10 cellular contexts compared by ENCODE assay signal in the genomic region with DNA sequence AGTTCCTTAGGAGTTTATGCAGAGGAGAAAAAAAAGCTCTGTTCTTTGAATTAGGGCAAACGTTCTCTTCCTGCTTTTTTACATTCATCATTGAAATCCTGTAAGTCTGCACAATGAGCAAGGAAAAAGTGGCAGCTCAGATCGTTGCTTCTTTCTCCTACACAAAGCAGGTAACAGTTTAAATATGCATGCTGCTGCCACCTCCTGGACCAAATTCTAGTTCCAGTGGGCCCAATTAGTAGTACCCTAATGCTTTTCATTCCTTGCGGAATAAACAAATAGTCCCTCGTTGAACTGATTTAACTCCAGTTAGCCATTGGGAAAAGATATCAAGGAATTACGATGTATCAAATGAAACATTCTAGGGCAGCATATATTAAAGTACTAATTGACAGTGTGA. TPM values are rescaled to one million over a fixed set of nuclear protein-coding genes. Genes with fewer than 3 reads are reported as not detected.
A peak's percentile ranks its signal among the peaks of the same experiment; 100 is the strongest.
DNase-seq lines count a peak whose midpoint lies in the region; ATAC-seq and TF ChIP-seq lines count a peak whose summit lies in the region.
"Had no signal": no experiment of that assay in that cellular context is flagged by ENCODE, and none has a peak within 500 bp of the region (broad histone marks: within the 10 kb centered on the region; RNA-seq: fewer than 3 reads in every experiment).

No MANE protein-coding gene starts in this region.

- no peak for TF ChIP-seq CTCF in cardiac muscle cell (IDR thresholded peaks at IDR 0.05; ENCODE audit: low read depth, low read length)
- peak; percentile 64 for TF ChIP-seq CTCF in VCaP (conservative IDR thresholded peaks at IDR 0.05)
- TF ChIP-seq CTCF in glutamatergic neuron (IDR thresholded peaks at IDR 0.05; ENCODE audit: partially characterized antibody, unreplicated experiment) = no peak

- H3K27ac Mint-ChIP-seq in glutamatergic neuron (ENCODE audit: unreplicated experiment) = no peak overlapping the region

- no peaks in the 10 kb centered on the region for H3K36me3 Mint-ChIP-seq in glutamatergic neuron (ENCODE audit: unreplicated experiment)

- DNase-seq in cardiac muscle cell (ENCODE audit: low read depth in 1 of 2, low spot score in 1 of 2) = peak in 1 of 2 donors; percentile 27
- DNase-seq in left ventricle myocardium superior = no peak
- DNase-seq in glutamatergic neuron = no peak
- peak; percentile 55 for DNase-seq in superior temporal gyrus (ENCODE audit: extremely low spot score)
- DNase-seq in NCI-H187 treated with DMSO at 0.1 percent for 48 hours (lab: John Stamatoyannopoulos, UW) = no peak
- DNase-seq in KG1 (lab: John Stamatoyannopoulos, UW) = no peak

- H3K27me3 ChIP-seq in cardiac muscle cell = no peaks in the 10 kb centered on the region

- H3K27ac ChIP-seq in cardiac muscle cell (peak overlapping the region; percentile 10), VCaP (no peak overlapping the region)

- H3K4me1 ChIP-seq in cardiac muscle cell (ENCODE audit: low read depth) = peaks cover 10% of the 10 kb centered on the region

- peaks cover 2% of the 10 kb centered on the region for H3K27me3 Mint-ChIP-seq in glutamatergic neuron (ENCODE audit: unreplicated experiment)

- peaks cover 5% of the 10 kb centered on the region for H3K4me1 Mint-ChIP-seq in glutamatergic neuron (ENCODE audit: low read depth, unreplicated experiment)

- no peak for ATAC-seq in left ventricle myocardium superior
- ATAC-seq in esophagus mucosa = no peak

- no peak overlapping the region for H3K4me3 ChIP-seq in cardiac muscle cell

- no peaks in the 10 kb centered on the region for H3K9me3 ChIP-seq in cardiac muscle cell (ENCODE audit: low read depth)

- no peaks in the 10 kb centered on the region for H3K9me3 Mint-ChIP-seq in glutamatergic neuron (ENCODE audit: unreplicated experiment)
- H3K9me3 Mint-ChIP-seq: CD14-positive monocyte had no signal

- peak overlapping the region; percentile 22 for H3K4me3 Mint-ChIP-seq in glutamatergic neuron (ENCODE audit: unreplicated experiment)
- H3K4me3 Mint-ChIP-seq: CD14-positive monocyte had no signal

- no peaks in the 10 kb centered on the region for H3K36me3 ChIP-seq in cardiac muscle cell

- intact Hi-C loops in left ventricle myocardium superior (cut with micrococcal nuclease) = no loop called here

RNA-seq across cellular contexts. Expression of a gene that starts 20.1 kb away (rescaled TPM):
- 53.7 and 62.8 TPM in 2 replicates for total RNA-seq in cardiac muscle cell
- 84.0 and 88.1 TPM in 2 replicates for polyA plus RNA-seq in cardiac muscle cell
- 36.0 TPM for total RNA-seq in left ventricle myocardium superior
- total RNA-seq in glutamatergic neuron (ENCODE audit: unreplicated experiment) = 130 TPM
- total RNA-seq in esophagus mucosa = 61.2 TPM

RNA-seq across cellular contexts. Expression of a gene that starts 55.1 kb away (rescaled TPM):
- total RNA-seq in cardiac muscle cell (0.25 and 0.60 TPM in 2 replicates), left ventricle myocardium superior (not detected), glutamatergic neuron (ENCODE audit: unreplicated experiment) (1.2 TPM), esophagus mucosa (not detected)
- polyA plus RNA-seq in cardiac muscle cell = 0.02 and 0.13 TPM in 2 replicates
- total RNA-seq: posterior vena cava had no signal
- polyA plus RNA-seq: CD14-positive monocyte had no signal
